Comparison of ENCODE assay signal across 1 cellular context in the genomic region with DNA sequence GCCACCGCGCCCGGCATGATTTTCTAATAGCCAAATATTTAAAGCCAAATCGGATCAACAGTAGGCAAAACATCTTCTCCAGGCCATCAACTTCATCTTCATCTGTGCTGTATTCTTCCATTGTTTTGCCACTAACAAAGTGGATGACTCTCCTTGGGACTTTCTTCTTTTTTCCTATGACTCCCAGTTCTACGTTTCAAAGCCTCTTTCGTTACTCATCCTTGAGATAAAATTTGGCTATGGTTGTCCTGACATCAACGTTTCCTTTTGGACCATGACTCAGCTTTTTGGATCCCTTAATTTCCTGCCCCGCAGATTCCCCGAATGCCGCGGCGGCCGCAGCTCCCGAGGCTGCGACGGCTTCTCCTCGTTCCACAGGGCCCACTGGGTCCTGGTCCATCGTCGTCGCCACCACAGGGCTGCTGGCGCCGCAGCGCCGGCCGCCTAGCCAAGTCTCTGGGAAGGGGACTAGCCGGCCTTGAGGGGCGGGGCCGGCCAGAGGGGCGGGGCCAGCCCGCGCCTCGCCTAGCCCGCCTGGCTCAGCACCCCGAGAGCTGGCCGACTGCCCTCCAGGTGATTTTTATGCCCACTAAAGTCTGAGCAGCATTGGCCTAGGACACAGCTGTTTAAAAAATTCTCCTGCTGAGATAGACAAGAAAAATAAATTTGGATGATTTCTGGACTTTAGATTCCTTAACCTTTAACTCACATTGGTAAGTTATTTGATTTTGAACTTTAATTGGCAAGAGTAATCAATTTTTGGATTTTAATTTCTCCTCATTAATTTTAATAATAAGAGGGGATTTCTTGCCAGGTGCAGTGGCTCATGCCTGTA.
TF ChIP-seq lines count a peak whose summit lies in the region.

No MANE protein-coding gene starts in this region.

TF ChIP-seq in IMR-90, 13 proteins besides CTCF, POLR2A, EP300 and RAD21 (continued from another document):
- no peak for TF ChIP-seq USF2 (IDR thresholded peaks at IDR 0.05; ENCODE audit: low read depth, low read length)
- no peak for TF ChIP-seq CEBPB (IDR thresholded peaks at IDR 0.05; ENCODE audit: low read depth, low read length)
- TF ChIP-seq FOS (IDR thresholded peaks at IDR 0.05; ENCODE audit: low read depth, low read length): peak; percentile 82
- peak; percentile 38; the same call in 1 of the 2 replicates for TF ChIP-seq MAZ (IDR thresholded peaks at IDR 0.05; ENCODE audit: borderline replicate concordance, low read depth, low read length)
- TF ChIP-seq RFX5 (IDR thresholded peaks at IDR 0.05; ENCODE audit: low read depth, low read length): no peak
- TF ChIP-seq NFE2L2 (IDR thresholded peaks at IDR 0.05; ENCODE audit: low read depth, low read length): peak; percentile 97
- no peak for TF ChIP-seq SMC3 (IDR thresholded peaks at IDR 0.05; ENCODE audit: low read depth, low read length)
- TF ChIP-seq CHD1 (IDR thresholded peaks at IDR 0.05; ENCODE audit: low read depth, low read length): no peak
- no peak for TF ChIP-seq ELK1 (IDR thresholded peaks at IDR 0.05; ENCODE audit: borderline replicate concordance, low read depth, low read length)
- peak; percentile 82 for TF ChIP-seq MAFK (IDR thresholded peaks at IDR 0.05; ENCODE audit: low read depth, low read length)
